ENCODE assay signal across 1 cellular context in the genomic region with DNA sequence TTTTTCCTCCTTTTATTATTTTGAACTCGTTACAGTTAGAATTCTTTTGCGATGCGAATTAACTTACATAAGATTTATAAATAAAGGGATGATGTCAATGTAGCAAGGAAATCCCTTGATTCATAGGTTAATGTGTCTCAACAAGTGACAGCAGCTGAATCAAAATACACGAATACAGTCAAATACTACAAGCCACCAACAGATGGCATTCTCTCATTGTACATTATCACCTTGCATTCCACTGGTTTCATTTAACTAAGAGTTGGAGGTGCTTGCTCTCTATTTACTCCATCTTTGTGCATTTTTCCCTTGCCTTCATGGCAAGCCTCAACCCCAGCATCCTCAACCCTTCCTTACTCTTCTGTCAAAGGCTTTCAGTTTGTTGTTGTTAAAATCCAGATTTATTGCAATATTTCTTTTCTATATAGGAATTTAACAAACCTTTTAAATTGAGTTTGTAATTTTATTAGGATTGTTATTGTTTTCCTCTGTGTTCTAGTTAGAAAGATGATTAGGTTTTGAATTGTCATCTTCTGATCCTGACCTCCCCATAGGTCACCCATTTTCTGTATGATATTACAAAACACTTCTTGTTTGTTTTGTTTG.
TF ChIP-seq lines count a peak whose summit lies in the region.

No MANE protein-coding gene starts in this region.

TF ChIP-seq in GM23338, 12 proteins besides CTCF, POLR2A, EP300 and RAD21 (continued from another document):
- TF ChIP-seq, protein P1, sequence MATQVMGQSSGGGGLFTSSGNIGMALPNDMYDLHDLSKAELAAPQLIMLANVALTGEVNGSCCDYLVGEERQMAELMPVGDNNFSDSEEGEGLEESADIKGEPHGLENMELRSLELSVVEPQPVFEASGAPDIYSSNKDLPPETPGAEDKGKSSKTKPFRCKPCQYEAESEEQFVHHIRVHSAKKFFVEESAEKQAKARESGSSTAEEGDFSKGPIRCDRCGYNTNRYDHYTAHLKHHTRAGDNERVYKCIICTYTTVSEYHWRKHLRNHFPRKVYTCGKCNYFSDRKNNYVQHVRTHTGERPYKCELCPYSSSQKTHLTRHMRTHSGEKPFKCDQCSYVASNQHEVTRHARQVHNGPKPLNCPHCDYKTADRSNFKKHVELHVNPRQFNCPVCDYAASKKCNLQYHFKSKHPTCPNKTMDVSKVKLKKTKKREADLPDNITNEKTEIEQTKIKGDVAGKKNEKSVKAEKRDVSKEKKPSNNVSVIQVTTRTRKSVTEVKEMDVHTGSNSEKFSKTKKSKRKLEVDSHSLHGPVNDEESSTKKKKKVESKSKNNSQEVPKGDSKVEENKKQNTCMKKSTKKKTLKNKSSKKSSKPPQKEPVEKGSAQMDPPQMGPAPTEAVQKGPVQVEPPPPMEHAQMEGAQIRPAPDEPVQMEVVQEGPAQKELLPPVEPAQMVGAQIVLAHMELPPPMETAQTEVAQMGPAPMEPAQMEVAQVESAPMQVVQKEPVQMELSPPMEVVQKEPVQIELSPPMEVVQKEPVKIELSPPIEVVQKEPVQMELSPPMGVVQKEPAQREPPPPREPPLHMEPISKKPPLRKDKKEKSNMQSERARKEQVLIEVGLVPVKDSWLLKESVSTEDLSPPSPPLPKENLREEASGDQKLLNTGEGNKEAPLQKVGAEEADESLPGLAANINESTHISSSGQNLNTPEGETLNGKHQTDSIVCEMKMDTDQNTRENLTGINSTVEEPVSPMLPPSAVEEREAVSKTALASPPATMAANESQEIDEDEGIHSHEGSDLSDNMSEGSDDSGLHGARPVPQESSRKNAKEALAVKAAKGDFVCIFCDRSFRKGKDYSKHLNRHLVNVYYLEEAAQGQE (IDR thresholded peaks at IDR 0.05; ENCODE audit: unreplicated experiment): no peak
- TF ChIP-seq CREB1 (CRISPR knock-in tag; IDR thresholded peaks at IDR 0.05; ENCODE audit: low read depth) (no peak), ZNF114 (CRISPR knock-in tag; IDR thresholded peaks at IDR 0.05) (no peak), STAT1 (IDR thresholded peaks at IDR 0.05; ENCODE audit: unreplicated experiment) (no peak)
